ENCODE assay signal across 8 cellular contexts in genomic region chr3:53890726-53891499, GRCh38. TPM values are rescaled to one million over a fixed set of nuclear protein-coding genes. Genes with fewer than 3 reads are reported as not detected.
DNase-seq lines count a peak whose midpoint lies in the region; ATAC-seq, FAIRE-seq and TF ChIP-seq lines count a peak whose summit lies in the region.

No MANE protein-coding gene starts in this region.

- H3K27me3 Mint-ChIP-seq in T-helper 17 cell = peaks cover 10% of the 10 kb centered on the region

- peak; percentile 32 for DNase-seq in HEK293T (ENCODE audit: extremely low spot score)
- peak in 2 of 3 donors; percentile 34 to 38 for DNase-seq in T-helper 17 cell
- DNase-seq in bronchial epithelial cell (ENCODE audit: low read depth) = peak; percentile 73
- peak; percentile 59 to 66 for DNase-seq in left colon
- peak in 2 of 3 experiments; percentile 9 to 31 for DNase-seq in stimulated activated CD4-positive, alpha-beta T cell treated with anti-CD3 and anti-CD28 coated beads, TNF-alpha, amount 100 ng/mL, for 4 hours (ENCODE audit: low read depth in 3 of 3)
- DNase-seq in iPS-NIHi11 (ENCODE audit: low spot score) = no peak

- POLR2A ChIA-PET in HEK293T (lab: Yijun Ruan, JAX) = interaction anchor here (0.9 to 2.2 kb wide), 8 partner anchors 10 to 103 kb away, joined by 3 to 17 read pairs (median 4); partner anchors contain the start of gene ACTR8

- peak overlapping the region; percentile 92 for H3K9ac ChIP-seq in BLaER1

- H3K36me3 Mint-ChIP-seq in T-helper 17 cell (ENCODE audit: low read depth) = peaks cover 6% of the 10 kb centered on the region

- H3K27me3 ChIP-seq in BLaER1 (no peaks in the 10 kb centered on the region), bronchial epithelial cell (ENCODE audit: control insufficient read depth, insufficient read depth, low read length) (no peaks in the 10 kb centered on the region)

- H3K9me3 ChIP-seq in BLaER1 = no peaks in the 10 kb centered on the region
- H3K9me3 ChIP-seq in T-helper 17 cell (ENCODE audit: control insufficient read depth, low read length, poor library complexity, severe bottlenecking) = no peaks in the 10 kb centered on the region

- peak overlapping the region; percentile 98 for H3K27ac Mint-ChIP-seq in T-helper 17 cell

- CTCF ChIA-PET in HEK293T (lab: Yijun Ruan, JAX) = interaction anchor here (0.6 to 0.7 kb wide), 2 partner anchors 17 to 29 kb away, joined by 3 to 5 read pairs; no protein-coding TSS in a partner anchor

- no peak for FAIRE-seq in bronchial epithelial cell (lab: Jason Lieb, UNC)

- peaks cover 36% of the 10 kb centered on the region for H3K4me1 Mint-ChIP-seq in T-helper 17 cell

- intact Hi-C loops in left colon (cut with DNase I, micrococcal nuclease) = no loop called here

- H3K36me3 ChIP-seq in BLaER1 = peaks cover 24% of the 10 kb centered on the region
- peaks cover 1% of the 10 kb centered on the region for H3K36me3 ChIP-seq in bronchial epithelial cell (ENCODE audit: control insufficient read depth, insufficient read depth, low read length)

- H3K4me1 ChIP-seq in BLaER1 = peaks cover 40% of the 10 kb centered on the region

- peak overlapping the region; percentile 96 for H3K4me3 Mint-ChIP-seq in T-helper 17 cell

- ATAC-seq in T-helper 17 cell (peak; percentile 66), left colon (peak; percentile 52), GM19455 (IDR thresholded peaks at IDR 0.05; ENCODE audit: unreplicated experiment) (no peak)

- peak overlapping the region; percentile 79 for H3K27ac ChIP-seq in BLaER1

- H3K4me2 ChIP-seq in BLaER1 = peak overlapping the region; percentile 92

- peaks cover 43% of the 10 kb centered on the region for H4K20me1 ChIP-seq in BLaER1

- TF ChIP-seq CTCF in bronchial epithelial cell (IDR thresholded peaks at IDR 0.05; ENCODE audit: insufficient read depth, low read length, severe bottlenecking) = no peak

- H3K4me3 ChIP-seq in BLaER1 (peak overlapping the region; percentile 94), bronchial epithelial cell (ENCODE audit: low read depth, low read length) (peak overlapping the region; percentile 97)

TF ChIP-seq in HEK293T, 16 proteins besides CTCF, POLR2A, EP300 and RAD21:
- TF ChIP-seq CTBP1 (IDR thresholded peaks at IDR 0.05; ENCODE audit: borderline replicate concordance) (no peak), FOXA1 (IDR thresholded peaks at IDR 0.05) (no peak), NFRKB (IDR thresholded peaks at IDR 0.05) (no peak), ZNF384 (IDR thresholded peaks at IDR 0.05) (no peak), SP1 (IDR thresholded peaks at IDR 0.05) (no peak)

RNA-seq across cellular contexts. Expression of gene SELENOK, which starts 0.7 kb away (rescaled TPM):
- total RNA-seq in T-helper 17 cell (100 to 1,000 TPM; 114 to 121 TPM), bronchial epithelial cell (23.7 and 32.5 TPM in 2 replicates), left colon (10 to 100 TPM; 44.2 to 53.4 TPM)

RNA-seq across cellular contexts. Expression of gene ACTR8, which starts 9.0 kb away (rescaled TPM):
- total RNA-seq in T-helper 17 cell (10 to 100 TPM; 15.7 to 21.2 TPM), bronchial epithelial cell (16.8 and 18.9 TPM in 2 replicates), left colon (10 to 100 TPM; 19.0 to 27.7 TPM)

RNA-seq across cellular contexts. Expression of gene IL17RB, which starts 44.5 kb away (rescaled TPM):
- under 1 TPM; 0.44 to 0.75 TPM for total RNA-seq in T-helper 17 cell
- not detected in 2 replicates for total RNA-seq in bronchial epithelial cell
- total RNA-seq in left colon = 10 to 100 TPM; 10.9 to 15.6 TPM

RNA-seq across cellular contexts. Expression of gene CHDH, which starts 44.7 kb away (rescaled TPM):
- total RNA-seq in T-helper 17 cell (under 1 TPM; 0.50 to 0.94 TPM), bronchial epithelial cell (under 0.01 and 0.13 TPM in 2 replicates), left colon (10 to 100 TPM; 30.6 to 34.1 TPM)

Comparison
In these comparisons a context has a peak if more than half of its experiments do, and no peak if none do; other contexts are left out.
1. RNA of gene IL17RB, which starts 44.5 kb away (total RNA-seq): 10.9 to 15.6 TPM in left colon; 0.44 to 0.75 TPM in T-helper 17 cell and not detected in bronchial epithelial cell; every median in the first group is over 4 times any median in the second.